Comparison of ENCODE assay signal across 8 cellular contexts in the genomic region with DNA sequence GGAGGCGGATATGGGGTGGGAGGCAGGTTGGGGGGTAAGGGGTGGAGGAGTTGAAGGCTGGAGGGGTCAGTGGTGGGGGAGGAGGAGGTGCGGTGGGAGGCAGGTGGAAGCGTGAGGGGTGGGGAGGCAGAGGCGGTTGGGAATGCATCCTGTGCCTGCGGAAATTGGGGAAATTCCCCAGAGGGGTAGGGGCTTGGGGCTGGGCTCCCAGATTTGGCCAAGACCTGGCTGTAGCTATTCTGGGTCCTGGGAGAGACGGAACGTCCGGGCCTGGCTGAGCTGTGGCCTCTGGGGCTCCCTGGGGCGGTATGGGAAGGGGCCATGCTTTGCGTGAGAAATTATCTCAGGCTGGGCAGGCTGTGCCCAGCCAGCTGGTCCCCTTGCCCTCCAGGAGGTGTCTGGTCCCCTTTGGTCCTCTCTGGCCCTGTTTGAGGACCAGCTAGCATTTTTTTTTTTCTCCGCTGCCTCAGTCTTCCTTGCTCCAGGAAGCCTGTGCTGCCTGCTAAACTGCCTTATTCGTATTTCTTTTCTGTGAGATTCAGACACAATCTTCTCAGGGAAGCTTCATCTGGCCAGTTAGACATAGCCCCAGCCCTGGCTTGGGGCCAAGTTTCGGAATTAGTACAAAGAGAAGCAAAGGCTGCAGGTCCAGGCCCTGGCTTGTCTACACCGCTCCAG. TPM values are rescaled to one million over a fixed set of nuclear protein-coding genes. Genes with fewer than 3 reads are reported as not detected.
DNase-seq lines count a peak whose midpoint lies in the region; ATAC-seq and TF ChIP-seq lines count a peak whose summit lies in the region.

No MANE protein-coding gene starts in this region.

- intact Hi-C loops in A673 (cut with micrococcal nuclease; ENCODE audit: unreplicated experiment), result no loop called here

- TF ChIP-seq POLR2A in suprapubic skin (IDR thresholded peaks at IDR 0.05), result no peak

- POLR2A ChIA-PET in A673 (lab: Charles Lee; ENCODE audit: low non-redundant PET), result no interaction called here

- H3K27ac ChIP-seq in A673 (ENCODE audit: low read depth, low read length, poor library complexity, severe bottlenecking) (no peak overlapping the region), suprapubic skin (peak overlapping the region; percentile 51)

- WGBS in suprapubic skin, result 20% methylated on average over 14 of the region's 14 CpGs

- H3K27me3 ChIP-seq in A673 (replicated peaks; ENCODE audit: insufficient read depth, low read depth, low read length, poor library complexity), result no peaks in the 10 kb centered on the region
- H3K27me3 ChIP-seq in suprapubic skin, result no peaks in the 10 kb centered on the region

- H3K4me1 ChIP-seq in A673 (ENCODE audit: insufficient read depth, low read length, poor library complexity, severe bottlenecking), result peaks cover 3% of the 10 kb centered on the region
- H3K4me1 ChIP-seq in suprapubic skin, result peaks cover 20% of the 10 kb centered on the region

- no peak for TF ChIP-seq EP300 in suprapubic skin (IDR thresholded peaks at IDR 0.05)

- ATAC-seq in GM18519 (IDR thresholded peaks at IDR 0.05; ENCODE audit: low FRiP score, unreplicated experiment), result peak; percentile 75
- ATAC-seq in HG02943 (IDR thresholded peaks at IDR 0.05; ENCODE audit: low read depth, unreplicated experiment), result peak; percentile 91
- peak; percentile 77 for ATAC-seq in left lobe of liver

- no peak overlapping the region for H3K4me3 ChIP-seq in A673 (ENCODE audit: low read depth, low read length, poor library complexity, severe bottlenecking)
- H3K4me3 ChIP-seq in cardiac fibroblast (replicated peaks in 1 of 2; ENCODE audit: low read depth in 2 of 2, low read length in 2 of 2), result no peak overlapping the region
- peak overlapping the region; percentile 56 for H3K4me3 ChIP-seq in suprapubic skin

- BruUV-seq in A673 (replicated peaks; lab: Mats Ljungman, UMichigan), result no TSS peak

- DNase-seq in A673 (ENCODE audit: low spot score) (peak; percentile 65), NCI-H345 treated with DMSO at 0.1 percent for 48 hours (lab: John Stamatoyannopoulos, UW; ENCODE audit: unreplicated experiment) (peak; percentile 14), cardiac fibroblast (ENCODE audit: low read depth in 2 of 2) (peak; percentile 60), left lobe of liver (ENCODE audit: low spot score) (peak; percentile 69), suprapubic skin (ENCODE audit: low spot score in 2 of 2) (no peak), NCI-H2029 (lab: John Stamatoyannopoulos, UW) (no peak)

- H3K36me3 ChIP-seq in A673 (ENCODE audit: insufficient read depth, low read length, poor library complexity, severe bottlenecking), result no peaks in the 10 kb centered on the region
- no peaks in the 10 kb centered on the region for H3K36me3 ChIP-seq in suprapubic skin

- CTCF ChIA-PET in A673 (lab: Charles Lee), result no interaction called here

- no peaks in the 10 kb centered on the region for H3K9me3 ChIP-seq in A673 (ENCODE audit: low read depth, low read length, poor library complexity, severe bottlenecking)
- no peaks in the 10 kb centered on the region for H3K9me3 ChIP-seq in suprapubic skin

- TF ChIP-seq CTCF in A673 (conservative IDR thresholded peaks at IDR 0.05; ENCODE audit: low read depth, low read length) (no peak), cardiac fibroblast (IDR thresholded peaks at IDR 0.05; ENCODE audit: low read depth, low read length) (no peak), suprapubic skin (IDR thresholded peaks at IDR 0.05) (no peak)

RNA-seq across cellular contexts. Expression of a gene that starts 7.3 kb away (rescaled TPM):
- not detected in 2 replicates for total RNA-seq in A673 (2021)
- 3.1 TPM for total RNA-seq in left lobe of liver
- 10 to 100 TPM in 1 of 4 donors, 1 to 10 TPM in 3; 3.0 to 13.9 (median 7.9) TPM for total RNA-seq in suprapubic skin

RNA-seq across cellular contexts. Expression of a gene that starts 27.2 kb away (rescaled TPM):
- 2,497 and 2,658 TPM in 2 replicates for total RNA-seq in A673 (2021)
- 1,692 TPM for total RNA-seq in left lobe of liver
- 100 to 1,000 TPM; 469 to 764 (median 628) TPM for total RNA-seq in suprapubic skin

RNA-seq across cellular contexts. Expression of a gene that starts 54.8 kb away (rescaled TPM):
- total RNA-seq in A673 (2021) (147 and 166 TPM in 2 replicates), left lobe of liver (22.8 TPM), suprapubic skin (1 to 10 TPM in 3 of 4 donors, under 1 TPM in 1; 0.70 to 3.7 (median 1.8) TPM)

Comparison
In these comparisons a context has a peak if more than half of its experiments do, and no peak if none do; other contexts are left out.
1. DNase-seq: peak in A673 (single experiment), NCI-H345 treated with DMSO at 0.1 percent for 48 hours (single experiment), cardiac fibroblast (2 of 2) and left lobe of liver (single experiment); none in suprapubic skin (0 of 2) and NCI-H2029 (single experiment).
2. Peak in every context shown above with its lines, with median percentiles within 50 percentile points of each other: ATAC-seq.